ENCODE assay signal across 16 cellular contexts in genomic region chr9:69980591-69980990, GRCh38.
DNase-seq lines count a peak whose midpoint lies in the region; ATAC-seq and TF ChIP-seq lines count a peak whose summit lies in the region.
"Had no signal": no experiment of that assay in that cellular context is flagged by ENCODE, and none has a peak within 500 bp of the region (broad histone marks: within the 10 kb centered on the region; RNA-seq: fewer than 3 reads in every experiment).

No MANE protein-coding gene starts in this region.

- no peak overlapping the region for H2AFZ ChIP-seq in GM23248

- no peaks in the 10 kb centered on the region for H3K79me2 ChIP-seq in GM23248 (ENCODE audit: insufficient read depth)

- no peak overlapping the region for H3K4me3 Mint-ChIP-seq in endodermal cell
- H3K4me3 Mint-ChIP-seq: B cell; CD4-positive, CD25-positive, alpha-beta regulatory T cell; CD8-positive, alpha-beta memory T cell; H9 had no signal

- H3K4me1 Mint-ChIP-seq in endodermal cell, result peaks cover 24% of the 10 kb centered on the region
- H3K4me1 Mint-ChIP-seq: B cell; CD4-positive, CD25-positive, alpha-beta regulatory T cell; CD8-positive, alpha-beta memory T cell had no signal

- H3K27ac Mint-ChIP-seq in endodermal cell, result no peak overlapping the region
- H3K27ac Mint-ChIP-seq: B cell; CD4-positive, CD25-positive, alpha-beta regulatory T cell; CD8-positive, alpha-beta memory T cell; H9 had no signal

- no peak overlapping the region for H3K9ac ChIP-seq in GM23248
- H3K9ac ChIP-seq in endodermal cell (ENCODE audit: extremely low read depth, low read length, poor library complexity, severe bottlenecking), result no peak overlapping the region

- no peaks in the 10 kb centered on the region for H4K20me1 ChIP-seq in GM23248 (ENCODE audit: insufficient read depth)

- DNase-seq in AG10803 (ENCODE audit: low read depth) (peak; percentile 87), GM23248 (peak; percentile 15), endodermal cell (no peak), sciatic nerve (ENCODE audit: low spot score) (no peak), NCI-H2196 treated with DMSO at 0.1 percent for 48 hours (lab: John Stamatoyannopoulos, UW; ENCODE audit: unreplicated experiment) (no peak), T1000 (lab: John Stamatoyannopoulos, UW) (no peak), T-helper 1 cell (no peak)
- DNase-seq: 8988T; C1 segment of cervical spinal cord; CD4-positive, CD25-positive, alpha-beta regulatory T cell; CD8-positive, alpha-beta memory T cell; COR-L47; GDM1; H9 had no signal

- H3K4me3 ChIP-seq in AG10803 (ENCODE audit: low read length) (no peak overlapping the region), GM23248 (no peak overlapping the region), endodermal cell (ENCODE audit: low read length) (peak overlapping the region; percentile 30)
- H3K4me3 ChIP-seq: K562 had no signal

- peaks cover 21% of the 10 kb centered on the region for H3F3A ChIP-seq in GM23248 (ENCODE audit: insufficient read depth)

- H3K9me3 ChIP-seq in GM23248 (ENCODE audit: low read depth) (no peaks in the 10 kb centered on the region), endodermal cell (ENCODE audit: control insufficient read depth, low read length) (peaks cover 18% of the 10 kb centered on the region)

- H3K27me3 ChIP-seq in GM23248 (replicated peaks; ENCODE audit: insufficient read depth) (no peaks in the 10 kb centered on the region), endodermal cell (ENCODE audit: control insufficient read depth, insufficient read depth, low read length, poor library complexity, severe bottlenecking) (no peaks in the 10 kb centered on the region)

- H3K4me1 ChIP-seq in GM23248 (ENCODE audit: insufficient read depth), result peaks cover 34% of the 10 kb centered on the region
- peaks cover 23% of the 10 kb centered on the region for H3K4me1 ChIP-seq in endodermal cell (ENCODE audit: control insufficient read depth, insufficient read depth, low read length)

- in situ Hi-C loops in GM23248 (cut with MboI), result no loop called here

- TF ChIP-seq CTCF in AG10803 (conservative IDR thresholded peaks at IDR 0.05; ENCODE audit: low read length) (no peak), endodermal cell (conservative IDR thresholded peaks at IDR 0.05) (no peak)

- no peaks in the 10 kb centered on the region for H3K36me3 Mint-ChIP-seq in endodermal cell (ENCODE audit: low read depth)
- H3K36me3 Mint-ChIP-seq: CD4-positive, CD25-positive, alpha-beta regulatory T cell; CD8-positive, alpha-beta memory T cell had no signal

- H3K27ac ChIP-seq in GM23248 (no peak overlapping the region), endodermal cell (ENCODE audit: low read depth, low read length) (no peak overlapping the region)

- H3K36me3 ChIP-seq in GM23248 (ENCODE audit: low read depth), result no peaks in the 10 kb centered on the region
- no peaks in the 10 kb centered on the region for H3K36me3 ChIP-seq in endodermal cell (ENCODE audit: control insufficient read depth, insufficient read depth, low read length)

- intact Hi-C loops in sciatic nerve (cut with DNase I), result no loop called here

- peak; percentile 83 for ATAC-seq in sciatic nerve
- ATAC-seq: K562 had no signal

- WGBS in GM23248 (ENCODE audit: low coverage in 1 of 2, low lambda C conversion rate in 2 of 2, missing lambda C conversion rate in 2 of 2), 2 experiments, result 37% methylated on average over 6 of the region's 6 CpGs
- WGBS in endodermal cell (ENCODE audit: insufficient coverage in 1 of 2, insufficient read length in 1 of 2), 2 experiments, result 87 to 100% methylated on average over 2 to 6 of the region's 6 CpGs

- H3K9me3 Mint-ChIP-seq in endodermal cell, result peaks cover 3% of the 10 kb centered on the region
- H3K9me3 Mint-ChIP-seq: CD8-positive, alpha-beta memory T cell; H9 had no signal

- no peaks in the 10 kb centered on the region for H3K27me3 Mint-ChIP-seq in endodermal cell (ENCODE audit: insufficient read depth)

- no peaks in the 10 kb centered on the region for H3K9me2 ChIP-seq in GM23248 (ENCODE audit: insufficient read depth)

- H3K4me2 ChIP-seq in GM23248 (ENCODE audit: unreplicated experiment), result no peak overlapping the region

Comparison
In these comparisons a context has a peak if more than half of its experiments do, and no peak if none do; other contexts are left out.
1. DNase-seq: peak in AG10803 (single experiment) and GM23248 (single experiment); none in endodermal cell (single experiment), sciatic nerve (single experiment), NCI-H2196 treated with DMSO at 0.1 percent for 48 hours (single experiment), T1000 (single experiment) and T-helper 1 cell (0 of 5).